ENCODE assay signal across 8 cellular contexts in genomic region chr16:15028801-15029698, GRCh38. TPM values are rescaled to one million over a fixed set of nuclear protein-coding genes. Genes with fewer than 3 reads are reported as not detected.
A peak's percentile ranks its signal among the peaks of the same experiment; 100 is the strongest.
DNase-seq lines count a peak whose midpoint lies in the region; ATAC-seq and TF ChIP-seq lines count a peak whose summit lies in the region.
"Not testable (repeated sequence)": the region's sequence is repeated elsewhere in the genome, so short reads cannot be mapped to it uniquely, and the experiment has no call there.

No MANE protein-coding gene starts in this region.

- not testable (repeated sequence) for H3K4me3 Mint-ChIP-seq in Calu3 (ENCODE audit: low read depth, unreplicated experiment); activated CD8-positive, alpha-beta T cell treated with anti-CD3 and anti-CD28 coated beads, Interleukin-2, amount 10 ng/mL, durations not matched to agents 7 days and 5 days; progenitor cell of endocrine pancreas (ENCODE audit: low read depth)

- TF ChIP-seq EP300 in gastroesophageal sphincter (IDR thresholded peaks at IDR 0.05); transverse colon (IDR thresholded peaks at IDR 0.05; ENCODE audit: low read depth): not testable (repeated sequence)

- H3K36me3 ChIP-seq in gastroesophageal sphincter = peaks cover 0 to 90% of the 10 kb centered on the region in 2 donors
- H3K36me3 ChIP-seq in lower lobe of right lung = peaks cover 90% of the 10 kb centered on the region
- H3K36me3 ChIP-seq in transverse colon = peaks cover 0 to 46% (median 22%) of the 10 kb centered on the region in 4 donors

- TF ChIP-seq CTCF in Calu3 (IDR thresholded peaks at IDR 0.05; ENCODE audit: unreplicated experiment); gastroesophageal sphincter (IDR thresholded peaks at IDR 0.05); lower lobe of right lung (IDR thresholded peaks at IDR 0.05); progenitor cell of endocrine pancreas (IDR thresholded peaks at IDR 0.05; ENCODE audit: unreplicated experiment); transverse colon (IDR thresholded peaks at IDR 0.05): not testable (repeated sequence)

- H3K27me3 ChIP-seq in gastroesophageal sphincter; lower lobe of right lung (ENCODE audit: low read depth); transverse colon: not testable (repeated sequence)

- intact Hi-C loops in Calu3 (cut with micrococcal nuclease; ENCODE audit: unreplicated experiment); lower lobe of right lung (cut with DNase I); transverse colon (cut with DNase I; ENCODE audit: low total_unique reads): not testable (repeated sequence)

- not testable (repeated sequence) for H3K9me3 Mint-ChIP-seq in Calu3 (ENCODE audit: low read depth, unreplicated experiment); activated CD8-positive, alpha-beta T cell treated with anti-CD3 and anti-CD28 coated beads, Interleukin-2, amount 10 ng/mL, durations not matched to agents 7 days and 5 days (ENCODE audit: insufficient read depth); progenitor cell of endocrine pancreas (ENCODE audit: low read depth)

- 68 to 88% methylated on average over 18 of the region's 27 CpGs for WGBS in gastroesophageal sphincter (ENCODE audit: low coverage in 1 of 2), 2 donors
- 77 to 89% methylated on average over 9 to 27 of the region's 27 CpGs for WGBS in transverse colon (ENCODE audit: low coverage in 1 of 2), 2 donors

- H3K4me1 ChIP-seq in gastroesophageal sphincter (peaks cover 0 to 41% (median 0%) of the 10 kb centered on the region in 3 donors), lower lobe of right lung (peaks cover 11% of the 10 kb centered on the region), transverse colon (peaks cover 0 to 12% (median 1%) of the 10 kb centered on the region in 4 donors)

- not testable (repeated sequence) for TF ChIP-seq POLR2A in gastroesophageal sphincter (IDR thresholded peaks at IDR 0.05); transverse colon (IDR thresholded peaks at IDR 0.05)

- POLR2A ChIA-PET in activated CD8-positive, alpha-beta T cell treated with anti-CD3 and anti-CD28 coated beads, Interleukin-2, amount 10 ng/mL, durations not matched to agents 7 days and 5 days (lab: Charles Lee) = not testable (repeated sequence)

- CTCF ChIA-PET in Calu3 (lab: Charles Lee); activated CD8-positive, alpha-beta T cell treated with anti-CD3 and anti-CD28 coated beads, Interleukin-2, amount 10 ng/mL, durations not matched to agents 7 days and 5 days (lab: Charles Lee): not testable (repeated sequence)

- H3K9me3 ChIP-seq in gastroesophageal sphincter, lower lobe of right lung, transverse colon: not testable (repeated sequence)

- not testable (repeated sequence) for H3K27me3 Mint-ChIP-seq in Calu3 (ENCODE audit: unreplicated experiment); activated CD8-positive, alpha-beta T cell treated with anti-CD3 and anti-CD28 coated beads, Interleukin-2, amount 10 ng/mL, durations not matched to agents 7 days and 5 days (ENCODE audit: low read depth); progenitor cell of endocrine pancreas

- ATAC-seq in activated CD8-positive, alpha-beta T cell treated with anti-CD3 and anti-CD28 coated beads, Interleukin-2, amount 10 ng/mL, durations not matched to agents 7 days and 5 days = not testable (repeated sequence)
- ATAC-seq in gastroesophageal sphincter (peak; percentile 4), lower lobe of right lung (peak; percentile 9 to 35)

- in situ Hi-C loops in transverse colon (cut with MboI; ENCODE audit: low pct_ligation_motif_present in 1 of 4, low pct_unique_long_range_greater_than_20kb in 1 of 4, low sequenced_read_pairs in 3 of 4) = not testable (repeated sequence)

- H3K36me3 Mint-ChIP-seq in Calu3 (ENCODE audit: insufficient read depth, unreplicated experiment) (peaks cover 76% of the 10 kb centered on the region), progenitor cell of endocrine pancreas (ENCODE audit: insufficient read depth) (peaks cover 30% of the 10 kb centered on the region)
- H3K36me3 Mint-ChIP-seq in activated CD8-positive, alpha-beta T cell treated with anti-CD3 and anti-CD28 coated beads, Interleukin-2, amount 10 ng/mL, durations not matched to agents 7 days and 5 days (ENCODE audit: low read depth) = peaks cover 52% of the 10 kb centered on the region

- not testable (repeated sequence) for DNase-seq in Calu3; activated CD8-positive, alpha-beta T cell treated with anti-CD3 and anti-CD28 coated beads, Interleukin-2, amount 10 ng/mL, durations not matched to agents 7 days and 5 days; lower lobe of right lung; progenitor cell of endocrine pancreas (ENCODE audit: low spot score, unreplicated experiment)
- DNase-seq in MV-4-11 (lab: John Stamatoyannopoulos, UW) = peak; percentile 75
- peak; percentile 45 for DNase-seq in cerebellum (ENCODE audit: low spot score)
- peak; percentile 7 for DNase-seq in transverse colon

- H3K27ac Mint-ChIP-seq in Calu3 (ENCODE audit: unreplicated experiment) (peak overlapping the region; percentile 65), progenitor cell of endocrine pancreas (peak overlapping the region; percentile 75)
- peak overlapping the region; percentile 56 for H3K27ac Mint-ChIP-seq in activated CD8-positive, alpha-beta T cell treated with anti-CD3 and anti-CD28 coated beads, Interleukin-2, amount 10 ng/mL, durations not matched to agents 7 days and 5 days

- peaks cover 11% of the 10 kb centered on the region for H3K4me1 Mint-ChIP-seq in Calu3 (ENCODE audit: low read depth, unreplicated experiment)
- H3K4me1 Mint-ChIP-seq in activated CD8-positive, alpha-beta T cell treated with anti-CD3 and anti-CD28 coated beads, Interleukin-2, amount 10 ng/mL, durations not matched to agents 7 days and 5 days (ENCODE audit: low read depth) = peaks cover 22% of the 10 kb centered on the region
- not testable (repeated sequence) for H3K4me1 Mint-ChIP-seq in progenitor cell of endocrine pancreas (ENCODE audit: low read depth)

- H3K27ac ChIP-seq in gastroesophageal sphincter (peak overlapping the region in 2 of 4 donors; percentile 5 to 59), transverse colon (peak overlapping the region in 2 of 4 donors; percentile 2)
- not testable (repeated sequence) for H3K27ac ChIP-seq in lower lobe of right lung

- BruUV-seq in Calu3 (replicated peaks; lab: Mats Ljungman, UMichigan) = not testable (repeated sequence)

- H3K4me3 ChIP-seq in gastroesophageal sphincter, lower lobe of right lung, transverse colon: not testable (repeated sequence)

RNA-seq across cellular contexts. Expression of gene NTAN1, which starts 26.8 kb away (rescaled TPM):
- total RNA-seq in Calu3 (2022) = 22.7 and 25.0 TPM in 2 replicates
- total RNA-seq in activated CD8-positive, alpha-beta T cell treated with anti-CD3 and anti-CD28 coated beads, Interleukin-2, amount 10 ng/mL, durations not matched to agents 7 days and 5 days = 10 to 100 TPM; 54.9 to 55.2 TPM
- 25.9 TPM for total RNA-seq in cerebellum
- total RNA-seq in gastroesophageal sphincter = 10 to 100 TPM; 40.9 to 77.5 (median 61.0) TPM
- total RNA-seq in lower lobe of right lung = 40.7 TPM
- total RNA-seq in progenitor cell of endocrine pancreas = 50.0 and 52.0 TPM in 2 replicates
- 10 to 100 TPM; 44.4 to 76.7 (median 51.0) TPM for total RNA-seq in transverse colon

RNA-seq across cellular contexts. Expression of gene PDXDC1, which starts 54.2 kb away (rescaled TPM):
- total RNA-seq in Calu3 (2022) = 171 and 172 TPM in 2 replicates
- 10 to 100 TPM; 46.4 to 46.6 TPM for total RNA-seq in activated CD8-positive, alpha-beta T cell treated with anti-CD3 and anti-CD28 coated beads, Interleukin-2, amount 10 ng/mL, durations not matched to agents 7 days and 5 days
- 42.6 TPM for total RNA-seq in cerebellum
- total RNA-seq in gastroesophageal sphincter = 10 to 100 TPM; 70.0 to 92.2 (median 87.6) TPM
- 103 TPM for total RNA-seq in lower lobe of right lung
- total RNA-seq in progenitor cell of endocrine pancreas = 124 and 131 TPM in 2 replicates
- 100 to 1,000 TPM in 3 of 4 donors, 10 to 100 TPM in 1; 95.8 to 162 (median 133) TPM for total RNA-seq in transverse colon
